ENCODE assay signal across 1 cellular context in the genomic region with DNA sequence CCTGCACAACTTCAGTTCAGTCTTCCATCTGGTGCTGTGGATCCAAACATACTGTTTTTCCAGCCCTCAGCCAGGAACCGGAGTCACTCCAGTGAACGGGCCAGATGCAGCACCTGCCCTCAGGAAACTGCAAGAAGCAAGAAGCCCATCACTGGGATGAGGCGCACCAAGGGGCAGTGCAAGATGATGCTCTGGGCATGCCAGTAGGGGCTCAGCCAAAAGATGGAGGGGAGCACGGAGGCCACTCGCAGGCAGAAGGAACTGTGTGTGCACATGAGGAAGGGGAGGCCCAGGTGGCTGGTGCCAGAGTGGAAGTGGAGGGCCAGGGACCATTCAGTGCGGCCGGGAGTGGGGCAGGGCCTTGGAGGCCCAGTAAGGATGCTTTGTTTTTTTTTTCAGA.
TF ChIP-seq lines count a peak whose summit lies in the region.

No MANE protein-coding gene starts in this region.

TF ChIP-seq in A549, 52 proteins besides CTCF, POLR2A, EP300 and RAD21 (continued from another document):
- TF ChIP-seq, protein P1, sequence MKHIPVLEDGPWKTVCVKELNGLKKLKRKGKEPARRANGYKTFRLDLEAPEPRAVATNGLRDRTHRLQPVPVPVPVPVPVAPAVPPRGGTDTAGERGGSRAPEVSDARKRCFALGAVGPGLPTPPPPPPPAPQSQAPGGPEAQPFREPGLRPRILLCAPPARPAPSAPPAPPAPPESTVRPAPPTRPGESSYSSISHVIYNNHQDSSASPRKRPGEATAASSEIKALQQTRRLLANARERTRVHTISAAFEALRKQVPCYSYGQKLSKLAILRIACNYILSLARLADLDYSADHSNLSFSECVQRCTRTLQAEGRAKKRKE (CRISPR knock-in tag; IDR thresholded peaks at IDR 0.05; ENCODE audit: low read depth) = no peak
- TF ChIP-seq MAZ (IDR thresholded peaks at IDR 0.05; ENCODE audit: borderline replicate concordance, low read depth, low read length) = no peak
- TF ChIP-seq, protein P2, sequence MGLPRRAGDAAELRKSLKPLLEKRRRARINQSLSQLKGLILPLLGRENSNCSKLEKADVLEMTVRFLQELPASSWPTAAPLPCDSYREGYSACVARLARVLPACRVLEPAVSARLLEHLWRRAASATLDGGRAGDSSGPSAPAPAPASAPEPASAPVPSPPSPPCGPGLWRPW (IDR thresholded peaks at IDR 0.05) = no peak
- TF ChIP-seq, protein P3, sequence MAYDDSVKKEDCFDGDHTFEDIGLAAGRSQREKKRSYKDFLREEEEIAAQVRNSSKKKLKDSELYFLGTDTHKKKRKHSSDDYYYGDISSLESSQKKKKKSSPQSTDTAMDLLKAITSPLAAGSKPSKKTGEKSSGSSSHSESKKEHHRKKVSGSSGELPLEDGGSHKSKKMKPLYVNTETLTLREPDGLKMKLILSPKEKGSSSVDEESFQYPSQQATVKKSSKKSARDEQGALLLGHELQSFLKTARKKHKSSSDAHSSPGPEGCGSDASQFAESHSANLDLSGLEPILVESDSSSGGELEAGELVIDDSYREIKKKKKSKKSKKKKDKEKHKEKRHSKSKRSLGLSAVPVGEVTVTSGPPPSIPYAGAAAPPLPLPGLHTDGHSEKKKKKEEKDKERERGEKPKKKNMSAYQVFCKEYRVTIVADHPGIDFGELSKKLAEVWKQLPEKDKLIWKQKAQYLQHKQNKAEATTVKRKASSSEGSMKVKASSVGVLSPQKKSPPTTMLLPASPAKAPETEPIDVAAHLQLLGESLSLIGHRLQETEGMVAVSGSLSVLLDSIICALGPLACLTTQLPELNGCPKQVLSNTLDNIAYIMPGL (CRISPR knock-in tag; IDR thresholded peaks at IDR 0.05; ENCODE audit: borderline replicate concordance) = no peak
- TF ChIP-seq KDM1A (IDR thresholded peaks at IDR 0.05; ENCODE audit: low read depth) = no peak
- TF ChIP-seq RARB (CRISPR knock-in tag; IDR thresholded peaks at IDR 0.05) = no peak
- no peak for TF ChIP-seq NR3C1 (IDR thresholded peaks at IDR 0.05)
- TF ChIP-seq, protein P4, sequence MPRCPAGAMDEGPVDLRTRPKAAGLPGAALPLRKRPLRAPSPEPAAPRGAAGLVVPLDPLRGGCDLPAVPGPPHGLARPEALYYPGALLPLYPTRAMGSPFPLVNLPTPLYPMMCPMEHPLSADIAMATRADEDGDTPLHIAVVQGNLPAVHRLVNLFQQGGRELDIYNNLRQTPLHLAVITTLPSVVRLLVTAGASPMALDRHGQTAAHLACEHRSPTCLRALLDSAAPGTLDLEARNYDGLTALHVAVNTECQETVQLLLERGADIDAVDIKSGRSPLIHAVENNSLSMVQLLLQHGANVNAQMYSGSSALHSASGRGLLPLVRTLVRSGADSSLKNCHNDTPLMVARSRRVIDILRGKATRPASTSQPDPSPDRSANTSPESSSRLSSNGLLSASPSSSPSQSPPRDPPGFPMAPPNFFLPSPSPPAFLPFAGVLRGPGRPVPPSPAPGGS (IDR thresholded peaks at IDR 0.05) = no peak
- TF ChIP-seq JUN (IDR thresholded peaks at IDR 0.05) = no peak
- TF ChIP-seq TFCP2L1 (CRISPR knock-in tag; IDR thresholded peaks at IDR 0.05) = no peak
